9 cellular contexts compared by ENCODE assay signal in the genomic region with DNA sequence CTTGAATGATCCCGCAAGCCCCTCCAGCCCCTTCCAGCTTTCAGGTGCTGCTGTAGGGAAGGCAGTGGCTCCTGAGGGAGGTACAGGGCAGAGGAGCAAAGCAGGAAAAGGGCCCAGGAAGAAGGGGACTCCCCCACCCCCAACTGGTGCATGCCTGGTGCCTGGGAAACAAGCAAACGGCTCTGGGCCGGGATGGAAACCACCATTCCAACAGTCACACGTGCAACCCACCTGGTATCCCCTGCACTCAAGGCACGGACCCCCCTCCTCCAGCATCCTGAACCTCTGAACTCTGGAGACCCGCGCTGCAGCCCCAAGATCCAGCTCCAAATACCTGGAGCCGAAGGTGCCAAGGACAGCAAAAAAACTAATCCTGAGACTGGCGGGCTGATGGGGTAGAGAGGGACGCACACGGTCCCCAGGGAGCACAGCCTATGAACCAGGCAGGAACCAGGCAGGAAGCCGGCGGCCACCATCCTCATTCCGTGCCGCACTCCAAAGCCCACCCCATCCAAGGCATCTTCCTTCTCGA. TPM values are rescaled to one million over a fixed set of nuclear protein-coding genes. Genes with fewer than 3 reads are reported as not detected.
DNase-seq lines count a peak whose midpoint lies in the region; ATAC-seq, FAIRE-seq and TF ChIP-seq lines count a peak whose summit lies in the region.
"Had no signal": no experiment of that assay in that cellular context is flagged by ENCODE, and none has a peak within 500 bp of the region (broad histone marks: within the 10 kb centered on the region; RNA-seq: fewer than 3 reads in every experiment).

No MANE protein-coding gene starts in this region.

- H3K4me1 Mint-ChIP-seq in activated CD4-positive, alpha-beta T cell treated with anti-CD3 and anti-CD28 coated beads, Interleukin-2, amount 10 ng/mL, durations not matched to agents 24 days and 14 days, result peaks cover 11% of the 10 kb centered on the region

- H3K4me1 ChIP-seq in ascending aorta (peaks cover 3 to 8% of the 10 kb centered on the region in 2 donors), keratinocyte (ENCODE audit: control insufficient read depth, extremely low read depth, insufficient read depth, low read length) (peaks cover 27% of the 10 kb centered on the region), suprapubic skin (peaks cover 37% of the 10 kb centered on the region)

- H3K27me3 Mint-ChIP-seq in activated CD4-positive, alpha-beta T cell treated with anti-CD3 and anti-CD28 coated beads, Interleukin-2, amount 10 ng/mL, durations not matched to agents 24 days and 14 days, result peaks cover 86% of the 10 kb centered on the region

- H3K27ac ChIP-seq in ascending aorta (no peak overlapping the region), keratinocyte (ENCODE audit: control insufficient read depth, insufficient read depth, low read length) (no peak overlapping the region), suprapubic skin (no peak overlapping the region)

- TF ChIP-seq CTCF in ascending aorta (IDR thresholded peaks at IDR 0.05) (no peak), keratinocyte (optimal IDR thresholded peaks at IDR 0.05 in 1 of 3, IDR thresholded peaks at IDR 0.05 in 1 of 3, conservative IDR thresholded peaks at IDR 0.05 in 1 of 3; ENCODE audit: extremely low read depth in 1 of 3, insufficient read depth in 2 of 3, low read length in 3 of 3) (no peak), suprapubic skin (IDR thresholded peaks at IDR 0.05) (no peak)

- H3K9me3 ChIP-seq in ascending aorta, result no peaks in the 10 kb centered on the region
- no peaks in the 10 kb centered on the region for H3K9me3 ChIP-seq in keratinocyte (ENCODE audit: control insufficient read depth, low read depth, low read length)
- no peaks in the 10 kb centered on the region for H3K9me3 ChIP-seq in suprapubic skin

- no peak for DNase-seq in activated CD4-positive, alpha-beta T cell treated with anti-CD3 and anti-CD28 coated beads, Interleukin-2, amount 10 ng/mL, durations not matched to agents 24 days and 14 days
- no peak for DNase-seq in activated CD4-positive, alpha-beta T cell treated with anti-CD3 and anti-CD28 coated beads, Interleukin-2, amount 50 U/mL, for 48 hours
- DNase-seq in ascending aorta (ENCODE audit: low spot score in 2 of 2), result no peak
- no peak for DNase-seq in keratinocyte (ENCODE audit: low read depth, low spot score)
- DNase-seq in suprapubic skin (ENCODE audit: low spot score in 2 of 2), result no peak
- DNase-seq in GM12892 (ENCODE audit: insufficient read length), result no peak
- no peak for DNase-seq in middle frontal gyrus (ENCODE audit: extremely low spot score, low spot score)

- no peaks in the 10 kb centered on the region for H3K36me3 ChIP-seq in ascending aorta
- no peaks in the 10 kb centered on the region for H3K36me3 ChIP-seq in keratinocyte (ENCODE audit: control insufficient read depth in 2 of 2, extremely low read depth in 1 of 2, insufficient read depth in 2 of 2, low read length in 2 of 2)
- no peaks in the 10 kb centered on the region for H3K36me3 ChIP-seq in suprapubic skin

- H3K27me3 ChIP-seq in ascending aorta (no peaks in the 10 kb centered on the region), keratinocyte (ENCODE audit: control insufficient read depth, extremely low read depth, insufficient read depth, low read length) (peaks cover 13% of the 10 kb centered on the region), suprapubic skin (peaks cover 48% of the 10 kb centered on the region)

- dilution Hi-C loops in keratinocyte (cut with MboI; ENCODE audit: extremely low pct_ligation_motif_present, low sequenced_read_pairs), result no loop called here

- peak overlapping the region; percentile 59 for H3K4me3 Mint-ChIP-seq in activated CD4-positive, alpha-beta T cell treated with anti-CD3 and anti-CD28 coated beads, Interleukin-2, amount 10 ng/mL, durations not matched to agents 24 days and 14 days

- H4K20me1 ChIP-seq in keratinocyte (ENCODE audit: control insufficient read depth, extremely low read depth, insufficient read depth, low read length), result no peaks in the 10 kb centered on the region

- peak overlapping the region; percentile 76 for H2AFZ ChIP-seq in keratinocyte (ENCODE audit: control insufficient read depth, low read length)

- no peaks in the 10 kb centered on the region for H3K9me1 ChIP-seq in keratinocyte (ENCODE audit: control insufficient read depth, extremely low read depth, insufficient read depth, low read length)

- H3K79me2 ChIP-seq in keratinocyte (ENCODE audit: control insufficient read depth, insufficient read depth, low read length), result no peaks in the 10 kb centered on the region

- no peak for TF ChIP-seq POLR2A in suprapubic skin (IDR thresholded peaks at IDR 0.05)
- TF ChIP-seq POLR2A in GM12892 (IDR thresholded peaks at IDR 0.05; ENCODE audit: low read depth, low read length), result no peak

- H3K27ac Mint-ChIP-seq in activated CD4-positive, alpha-beta T cell treated with anti-CD3 and anti-CD28 coated beads, Interleukin-2, amount 10 ng/mL, durations not matched to agents 24 days and 14 days, result no peak overlapping the region

- peak overlapping the region; percentile 52 for H3K9ac ChIP-seq in keratinocyte (ENCODE audit: control insufficient read depth, extremely low read depth, insufficient read depth, low read length)

- no peak for ATAC-seq in HG02763 (IDR thresholded peaks at IDR 0.05; ENCODE audit: unreplicated experiment)

- intact Hi-C loops in activated CD4-positive, alpha-beta T cell treated with anti-CD3 and anti-CD28 coated beads, Interleukin-2, amount 10 ng/mL, durations not matched to agents 24 days and 14 days (cut with micrococcal nuclease), result no loop called here
- intact Hi-C loops in ascending aorta (cut with DNase I), result no loop called here

- H3K4me3 ChIP-seq in ascending aorta (peak overlapping the region; percentile 52 to 64), keratinocyte (ENCODE audit: control insufficient read depth in 2 of 3, extremely low read depth in 1 of 3, insufficient read depth in 2 of 3, low read depth in 1 of 3, low read length in 3 of 3) (peak overlapping the region; percentile 29 to 74 (median 50)), suprapubic skin (peak overlapping the region; percentile 57)

- H3K36me3 Mint-ChIP-seq in activated CD4-positive, alpha-beta T cell treated with anti-CD3 and anti-CD28 coated beads, Interleukin-2, amount 10 ng/mL, durations not matched to agents 24 days and 14 days (ENCODE audit: low read depth), result no peaks in the 10 kb centered on the region

- FAIRE-seq in keratinocyte (lab: Jason Lieb, UNC) (no peak), GM12892 (lab: Jason Lieb, UNC) (no peak)
- FAIRE-seq: islet of Langerhans had no signal

- H3K4me2 ChIP-seq in keratinocyte (ENCODE audit: control insufficient read depth, extremely low read depth, insufficient read depth, low read depth, low read length), result peak overlapping the region; percentile 89

- no peak for TF ChIP-seq EP300 in suprapubic skin (IDR thresholded peaks at IDR 0.05)

- H3K9me3 Mint-ChIP-seq in activated CD4-positive, alpha-beta T cell treated with anti-CD3 and anti-CD28 coated beads, Interleukin-2, amount 10 ng/mL, durations not matched to agents 24 days and 14 days, result no peaks in the 10 kb centered on the region

- WGBS in suprapubic skin, result 10% methylated on average over 16 of the region's 16 CpGs

RNA-seq across cellular contexts. Expression of a gene that starts 0.5 kb away (rescaled TPM):
- 0.07 and 0.36 TPM in 2 replicates for total RNA-seq in activated CD4-positive, alpha-beta T cell treated with anti-CD3 and anti-CD28 coated beads, Interleukin-2, amount 10 ng/mL, durations not matched to agents 24 days and 14 days
- total RNA-seq in ascending aorta (1.1 TPM), suprapubic skin (1 to 10 TPM; 1.5 to 1.8 (median 1.5) TPM)
- 6.3 to 10.8 TPM (median 7.7 TPM) in 3 replicates for polyA plus RNA-seq in keratinocyte
- 3.9 TPM for polyA plus RNA-seq in keratinocyte (2011; ENCODE audit: low read depth)
- 4.1 and 4.9 TPM in 2 replicates for polyA plus RNA-seq in keratinocyte (2011; cell fraction: cytosol; rRNA removed)
- 14.6 and 22.7 TPM in 2 replicates for polyA plus RNA-seq in keratinocyte (2011; cell fraction: nucleus; rRNA removed)
- 5.3 and 15.1 TPM in 2 replicates for polyA plus RNA-seq in keratinocyte (2012; ENCODE audit: low replicate concordance)
- polyA minus RNA-seq in keratinocyte, result 7.0 to 9.4 TPM (median 7.7 TPM) in 3 replicates
- polyA minus RNA-seq in keratinocyte (2011; cell fraction: cytosol; rRNA and poly(A)+ RNA removed), result 7.7 TPM
- 7.9 and 15.6 TPM in 2 replicates for polyA minus RNA-seq in keratinocyte (2011; cell fraction: nucleus; rRNA and poly(A)+ RNA removed)
- 0.11 TPM for polyA plus RNA-seq in GM12892 (2012; ENCODE audit: missing spikeins)

RNA-seq across cellular contexts. Expression of a gene that starts 24.4 kb away (rescaled TPM):
- 0.02 and 0.05 TPM in 2 replicates for total RNA-seq in activated CD4-positive, alpha-beta T cell treated with anti-CD3 and anti-CD28 coated beads, Interleukin-2, amount 10 ng/mL, durations not matched to agents 24 days and 14 days
- 0.11 TPM for total RNA-seq in ascending aorta
- 0.48 to 0.59 TPM (median 0.56 TPM) in 3 replicates for polyA plus RNA-seq in keratinocyte
- not detected for polyA plus RNA-seq in keratinocyte (2011; ENCODE audit: low read depth)
- 0.18 and 0.22 TPM in 2 replicates for polyA plus RNA-seq in keratinocyte (2011; cell fraction: cytosol; rRNA removed)
- 0.89 and 1.1 TPM in 2 replicates for polyA plus RNA-seq in keratinocyte (2011; cell fraction: nucleus; rRNA removed)
- polyA plus RNA-seq in keratinocyte (2012; ENCODE audit: low replicate concordance), result 0.27 and 0.46 TPM in 2 replicates
- polyA minus RNA-seq in keratinocyte, result 0.66 to 1.3 TPM (median 0.89 TPM) in 3 replicates
- polyA minus RNA-seq in keratinocyte (2011; cell fraction: cytosol; rRNA and poly(A)+ RNA removed), result not detected
- polyA minus RNA-seq in keratinocyte (2011; cell fraction: nucleus; rRNA and poly(A)+ RNA removed), result 0.95 and 1.8 TPM in 2 replicates
- under 1 TPM in 2 of 4 donors, not detected in 2; 0.08 to 0.21 TPM for total RNA-seq in suprapubic skin
- polyA plus RNA-seq in GM12892 (2012; ENCODE audit: missing spikeins), result not detected
